ENCODE assay signal across 17 cellular contexts in genomic region chr15:69535101-69535638, GRCh38.
DNase-seq lines count a peak whose midpoint lies in the region; ATAC-seq, FAIRE-seq and TF ChIP-seq lines count a peak whose summit lies in the region.
"Had no signal": no experiment of that assay in that cellular context is flagged by ENCODE, and none has a peak within 500 bp of the region (broad histone marks: within the 10 kb centered on the region; RNA-seq: fewer than 3 reads in every experiment).

No MANE protein-coding gene starts in this region.

- no peak overlapping the region for H2AFZ ChIP-seq in HepG2 (ENCODE audit: low read length)

- FAIRE-seq in HepG2 (lab: Jason Lieb, UNC): no peak

- peak; percentile 42 for ATAC-seq in activated CD8-positive, alpha-beta T cell treated with anti-CD3 and anti-CD28 coated beads for 36 hours
- no peak for ATAC-seq in activated CD8-positive, alpha-beta T cell treated with anti-CD3 and anti-CD28 coated beads, Interleukin-2, amount 10 ng/mL, durations not matched to agents 7 days and 5 days
- ATAC-seq in foreskin keratinocyte (peak; percentile 53), GM21786 (IDR thresholded peaks at IDR 0.05; ENCODE audit: unreplicated experiment) (no peak), HepG2 (no peak)
- ATAC-seq in activated T-cell treated with anti-CD3 and anti-CD28 coated beads, Interleukin-2, amount 50 U/mL, for 72 hours (replicated peaks in 1 of 2): no peak
- ATAC-seq: activated T-cell treated with anti-CD3 and anti-CD28 coated beads, Interleukin-2, amount 50 U/mL, for 4 hours; heart right ventricle had no signal

- peak; percentile 11 for DNase-seq in activated CD8-positive, alpha-beta T cell treated with anti-CD3 and anti-CD28 coated beads for 36 hours
- no peak for DNase-seq in activated CD8-positive, alpha-beta T cell treated with anti-CD3 and anti-CD28 coated beads, Interleukin-2, amount 10 ng/mL, durations not matched to agents 7 days and 5 days
- DNase-seq in adipocyte (ENCODE audit: low read depth): peak; percentile 52
- peak; percentile 10 to 18 for DNase-seq in foreskin keratinocyte
- no peak for DNase-seq in HepG2 (ENCODE audit: low spot score)
- DNase-seq in NCI-H526 treated with DMSO at 0.1 percent for 48 hours (lab: John Stamatoyannopoulos, UW): no peak
- no peak for DNase-seq in activated T-cell treated with anti-CD3 and anti-CD28 coated beads, Interleukin-2, amount 50 U/mL, for 72 hours
- DNase-seq: ACHN; activated CD4-positive, alpha-beta T cell treated with anti-CD3 and anti-CD28 coated beads for 1 hour; activated T-cell treated with anti-CD3 and anti-CD28 coated beads, Interleukin-2, amount 50 U/mL, for 4 hours; anterior cingulate cortex; effector CD8-positive, alpha-beta T cell; heart right ventricle; NCI-H2107; occipital lobe; spleen had no signal

- H3K9me3 ChIP-seq in adipocyte (ENCODE audit: control insufficient read depth, low read length): no peaks in the 10 kb centered on the region
- H3K9me3 ChIP-seq in HepG2 (ENCODE audit: low read length): no peaks in the 10 kb centered on the region
- H3K9me3 ChIP-seq: heart right ventricle, spleen had no signal

- H3K36me3 ChIP-seq in adipocyte (ENCODE audit: control insufficient read depth, insufficient read depth, low read length, severe bottlenecking): no peaks in the 10 kb centered on the region
- H3K36me3 ChIP-seq in HepG2 (replicated peaks in 1 of 2; ENCODE audit: control insufficient read depth in 1 of 2, insufficient read depth in 2 of 2, low read length in 2 of 2): no peaks in the 10 kb centered on the region
- H3K36me3 ChIP-seq: heart right ventricle, spleen had no signal

- H3K4me3 Mint-ChIP-seq in activated CD8-positive, alpha-beta T cell treated with anti-CD3 and anti-CD28 coated beads for 36 hours: no peak overlapping the region
- H3K4me3 Mint-ChIP-seq in activated CD8-positive, alpha-beta T cell treated with anti-CD3 and anti-CD28 coated beads, Interleukin-2, amount 10 ng/mL, durations not matched to agents 7 days and 5 days: no peak overlapping the region
- H3K4me3 Mint-ChIP-seq in activated T-cell treated with anti-CD3 and anti-CD28 coated beads, Interleukin-2, amount 50 U/mL, for 72 hours: no peak overlapping the region
- H3K4me3 Mint-ChIP-seq: activated T-cell treated with anti-CD3 and anti-CD28 coated beads, Interleukin-2, amount 50 U/mL, for 4 hours had no signal

- H3K9ac ChIP-seq in adipocyte (ENCODE audit: low read length) (no peak overlapping the region), HepG2 (ENCODE audit: insufficient read depth, low read depth, low read length) (no peak overlapping the region)

- H3K36me3 Mint-ChIP-seq in activated CD8-positive, alpha-beta T cell treated with anti-CD3 and anti-CD28 coated beads for 36 hours (ENCODE audit: low read depth): no peaks in the 10 kb centered on the region
- no peaks in the 10 kb centered on the region for H3K36me3 Mint-ChIP-seq in activated CD8-positive, alpha-beta T cell treated with anti-CD3 and anti-CD28 coated beads, Interleukin-2, amount 10 ng/mL, durations not matched to agents 7 days and 5 days (ENCODE audit: low read depth)
- no peaks in the 10 kb centered on the region for H3K36me3 Mint-ChIP-seq in activated T-cell treated with anti-CD3 and anti-CD28 coated beads, Interleukin-2, amount 50 U/mL, for 72 hours (ENCODE audit: insufficient read depth in 2 of 2)

- H3K79me2 ChIP-seq in HepG2 (ENCODE audit: insufficient read depth, low read length): no peaks in the 10 kb centered on the region

- no peak for TF ChIP-seq RAD21 in HepG2 (CRISPR knock-in tag; IDR thresholded peaks at IDR 0.05)

- WGBS in HepG2 (ENCODE audit: low lambda C conversion rate): 5% methylated on average over 3 of the region's 4 CpGs

- in situ Hi-C loops in HepG2 (cut with HindIII; ENCODE audit: extremely low pct_ligation_motif_present, low pct_unique_long_range_greater_than_20kb): no loop called here

- H3K27me3 Mint-ChIP-seq in activated CD8-positive, alpha-beta T cell treated with anti-CD3 and anti-CD28 coated beads for 36 hours: no peaks in the 10 kb centered on the region
- H3K27me3 Mint-ChIP-seq in activated CD8-positive, alpha-beta T cell treated with anti-CD3 and anti-CD28 coated beads, Interleukin-2, amount 10 ng/mL, durations not matched to agents 7 days and 5 days (ENCODE audit: low read depth): peaks cover 16% of the 10 kb centered on the region
- peaks cover 26% of the 10 kb centered on the region for H3K27me3 Mint-ChIP-seq in activated T-cell treated with anti-CD3 and anti-CD28 coated beads, Interleukin-2, amount 50 U/mL, for 72 hours (ENCODE audit: low read depth)

- TF ChIP-seq POLR2A in HepG2 (IDR thresholded peaks at IDR 0.05; ENCODE audit: insufficient read depth in 1 of 2, low read depth in 2 of 2, low read length in 2 of 2): no peak

- H3K27ac ChIP-seq in foreskin keratinocyte (no peak overlapping the region), HepG2 (ENCODE audit: extremely low read length, insufficient read depth, low read length) (no peak overlapping the region)
- H3K27ac ChIP-seq: heart right ventricle, spleen had no signal

- H3K27me3 ChIP-seq in adipocyte (replicated peaks; ENCODE audit: control insufficient read depth, insufficient read depth, low read length) (peaks cover 18% of the 10 kb centered on the region), foreskin keratinocyte (peaks cover 29% of the 10 kb centered on the region), HepG2 (ENCODE audit: control insufficient read depth in 1 of 2, insufficient read depth in 2 of 2, low read length in 2 of 2) (peaks cover 7 to 84% of the 10 kb centered on the region in 2 experiments)

- H3K4me3 ChIP-seq in adipocyte (ENCODE audit: low read length) (no peak overlapping the region), HepG2 (replicated peaks in 1 of 3; ENCODE audit: insufficient read depth in 1 of 3, low read depth in 2 of 3, low read length in 3 of 3) (no peak overlapping the region)
- H3K4me3 ChIP-seq: heart right ventricle, spleen had no signal

- H3K4me1 Mint-ChIP-seq in activated CD8-positive, alpha-beta T cell treated with anti-CD3 and anti-CD28 coated beads for 36 hours (ENCODE audit: low read depth): no peaks in the 10 kb centered on the region
- H3K4me1 Mint-ChIP-seq in activated CD8-positive, alpha-beta T cell treated with anti-CD3 and anti-CD28 coated beads, Interleukin-2, amount 10 ng/mL, durations not matched to agents 7 days and 5 days (ENCODE audit: low read depth): peaks cover 3% of the 10 kb centered on the region
- H3K4me1 Mint-ChIP-seq in activated T-cell treated with anti-CD3 and anti-CD28 coated beads, Interleukin-2, amount 50 U/mL, for 72 hours (ENCODE audit: low read depth): no peaks in the 10 kb centered on the region

- CTCF ChIA-PET in activated CD8-positive, alpha-beta T cell treated with anti-CD3 and anti-CD28 coated beads for 36 hours (lab: Charles Lee): no interaction called here
- CTCF ChIA-PET in activated CD8-positive, alpha-beta T cell treated with anti-CD3 and anti-CD28 coated beads, Interleukin-2, amount 10 ng/mL, durations not matched to agents 7 days and 5 days (lab: Charles Lee): interaction anchor here (2.1 kb wide), 1 partner anchor 11 kb away, joined by 6 read pairs; no protein-coding TSS in a partner anchor
- CTCF ChIA-PET in HepG2 (lab: Yijun Ruan, JAX; ENCODE audit: low intra/inter-chr PET ratio, low total read pairs): no interaction called here

- no TSS peak for BruUV-seq in HepG2 (replicated peaks; lab: Mats Ljungman, UMichigan)

- no peak overlapping the region for H3K27ac Mint-ChIP-seq in activated CD8-positive, alpha-beta T cell treated with anti-CD3 and anti-CD28 coated beads for 36 hours
- H3K27ac Mint-ChIP-seq in activated CD8-positive, alpha-beta T cell treated with anti-CD3 and anti-CD28 coated beads, Interleukin-2, amount 10 ng/mL, durations not matched to agents 7 days and 5 days: no peak overlapping the region
- H3K27ac Mint-ChIP-seq in activated T-cell treated with anti-CD3 and anti-CD28 coated beads, Interleukin-2, amount 50 U/mL, for 72 hours: no peak overlapping the region

- intact Hi-C loops in activated CD8-positive, alpha-beta T cell treated with anti-CD3 and anti-CD28 coated beads for 36 hours (cut with micrococcal nuclease): no loop called here
- intact Hi-C loops in HepG2 (cut with micrococcal nuclease; ENCODE audit: unreplicated experiment): no loop called here

- H4K20me1 ChIP-seq in HepG2 (ENCODE audit: insufficient read depth, low read length): no peaks in the 10 kb centered on the region

- no peak overlapping the region for H3K4me2 ChIP-seq in HepG2 (ENCODE audit: low read depth, low read length)

- no peak for TF ChIP-seq EP300 in HepG2 (IDR thresholded peaks at IDR 0.05; ENCODE audit: low read depth in 2 of 2, low read length in 2 of 2)
- no peak for TF ChIP-seq EP300 in HepG2 (CRISPR knock-in tag; IDR thresholded peaks at IDR 0.05; ENCODE audit: borderline replicate concordance)

- no peak for TF ChIP-seq CTCF in activated CD8-positive, alpha-beta T cell treated with anti-CD3 and anti-CD28 coated beads for 36 hours (IDR thresholded peaks at IDR 0.05)
- TF ChIP-seq CTCF in foreskin keratinocyte (conservative IDR thresholded peaks at IDR 0.05) (no peak), HepG2 (CRISPR knock-in tag; IDR thresholded peaks at IDR 0.05) (no peak)

- H3K9me3 Mint-ChIP-seq in activated CD8-positive, alpha-beta T cell treated with anti-CD3 and anti-CD28 coated beads for 36 hours: no peaks in the 10 kb centered on the region
- H3K9me3 Mint-ChIP-seq in activated CD8-positive, alpha-beta T cell treated with anti-CD3 and anti-CD28 coated beads, Interleukin-2, amount 10 ng/mL, durations not matched to agents 7 days and 5 days (ENCODE audit: insufficient read depth): no peaks in the 10 kb centered on the region
- H3K9me3 Mint-ChIP-seq in activated T-cell treated with anti-CD3 and anti-CD28 coated beads, Interleukin-2, amount 50 U/mL, for 72 hours: no peaks in the 10 kb centered on the region
- H3K9me3 Mint-ChIP-seq: activated T-cell treated with anti-CD3 and anti-CD28 coated beads, Interleukin-2, amount 50 U/mL, for 4 hours had no signal

- POLR2A ChIA-PET in activated CD8-positive, alpha-beta T cell treated with anti-CD3 and anti-CD28 coated beads for 36 hours (lab: Charles Lee): no interaction called here
- POLR2A ChIA-PET in activated CD8-positive, alpha-beta T cell treated with anti-CD3 and anti-CD28 coated beads, Interleukin-2, amount 10 ng/mL, durations not matched to agents 7 days and 5 days (lab: Charles Lee): no interaction called here
- POLR2A ChIA-PET in HepG2 (lab: Yijun Ruan, JAX): no interaction called here

- H3K4me1 ChIP-seq in adipocyte (ENCODE audit: control insufficient read depth, insufficient read depth, low read length) (peaks cover 7% of the 10 kb centered on the region), foreskin keratinocyte (no peaks in the 10 kb centered on the region), HepG2 (ENCODE audit: insufficient read depth, low read length) (no peaks in the 10 kb centered on the region)
- H3K4me1 ChIP-seq: spleen had no signal

TF ChIP-seq in HepG2, 621 proteins besides CTCF, POLR2A, EP300 and RAD21 (continues in another document):
- TF ChIP-seq BRCA1 (CRISPR knock-in tag; IDR thresholded peaks at IDR 0.05) (no peak), PHF8 (CRISPR knock-in tag; IDR thresholded peaks at IDR 0.05) (no peak), FOXK1 (CRISPR knock-in tag; IDR thresholded peaks at IDR 0.05; ENCODE audit: borderline replicate concordance, low read depth) (no peak), KLF13 (CRISPR knock-in tag; IDR thresholded peaks at IDR 0.05) (no peak), KMT2B (CRISPR knock-in tag; IDR thresholded peaks at IDR 0.05) (no peak)

Comparison
In these comparisons a context has a peak if more than half of its experiments do, and no peak if none do; other contexts are left out.
1. ATAC-seq: peak in activated CD8-positive, alpha-beta T cell treated with anti-CD3 and anti-CD28 coated beads for 36 hours (single experiment) and foreskin keratinocyte (single experiment); none in activated CD8-positive, alpha-beta T cell treated with anti-CD3 and anti-CD28 coated beads, Interleukin-2, amount 10 ng/mL, durations not matched to agents 7 days and 5 days (single experiment), GM21786 (single experiment), HepG2 (single experiment) and activated T-cell treated with anti-CD3 and anti-CD28 coated beads, Interleukin-2, amount 50 U/mL, for 72 hours (0 of 2).
2. DNase-seq: peak in activated CD8-positive, alpha-beta T cell treated with anti-CD3 and anti-CD28 coated beads for 36 hours (single experiment), adipocyte (single experiment) and foreskin keratinocyte (2 of 2); none in activated CD8-positive, alpha-beta T cell treated with anti-CD3 and anti-CD28 coated beads, Interleukin-2, amount 10 ng/mL, durations not matched to agents 7 days and 5 days (single experiment), HepG2 (single experiment), NCI-H526 treated with DMSO at 0.1 percent for 48 hours (single experiment) and activated T-cell treated with anti-CD3 and anti-CD28 coated beads, Interleukin-2, amount 50 U/mL, for 72 hours (0 of 2).